Comparison of ENCODE assay signal across 18 cellular contexts in genomic region chr5:95262933-95263660, GRCh38. TPM values are rescaled to one million over a fixed set of nuclear protein-coding genes. Genes with fewer than 3 reads are reported as not detected.
DNase-seq lines count a peak whose midpoint lies in the region; TF ChIP-seq lines count a peak whose summit lies in the region.
"Had no signal": no experiment of that assay in that cellular context is flagged by ENCODE, and none has a peak within 500 bp of the region (broad histone marks: within the 10 kb centered on the region; RNA-seq: fewer than 3 reads in every experiment).

No MANE protein-coding gene starts in this region.

- TF ChIP-seq CTCF in dorsolateral prefrontal cortex (IDR thresholded peaks at IDR 0.05 in 54 of 56, conservative IDR thresholded peaks at IDR 0.05 in 2 of 56; ENCODE audit: low read depth in 1 of 56, partially characterized antibody in 56 of 56) = no peak

- H3K27me3 ChIP-seq in dorsolateral prefrontal cortex = no peaks in the 10 kb centered on the region
- H3K27me3 ChIP-seq: SJCRH30 had no signal

- no peak overlapping the region for H3K4me3 ChIP-seq in dorsolateral prefrontal cortex
- H3K4me3 ChIP-seq: GM23338, SJCRH30 had no signal

- intact Hi-C loops in dorsolateral prefrontal cortex (cut with DNase I) (no loop called here), posterior cingulate gyrus (cut with DNase I) (loop anchor here (5.0 kb wide), 1 partner anchor 296 kb away; no protein-coding TSS in a partner anchor)

- DNase-seq in SIG-M5 treated with dmso at 0.1 percent for 504 hours (lab: John Stamatoyannopoulos, UW; ENCODE audit: unreplicated experiment) (peak; percentile 39), SIG-M5 (lab: John Stamatoyannopoulos, UW) (no peak), SKM-1 treated with dmso at 0.1 percent for 144 hours (lab: John Stamatoyannopoulos, UW; ENCODE audit: unreplicated experiment) (peak; percentile 42), dorsolateral prefrontal cortex (peak in 6 of 10 donors; percentile 41 to 71 (median 59)), posterior cingulate gyrus (peak in 7 of 10 donors; percentile 41 to 88 (median 56)), COR-L47 (lab: John Stamatoyannopoulos, UW) (no peak), globus pallidus (ENCODE audit: low spot score) (no peak)
- no peak for DNase-seq in activated naive CD4-positive, alpha-beta T cell treated with Interleukin-2 at 50 U/mL for 16 hours
- DNase-seq: 8988T, C1 segment of cervical spinal cord, DMS79, KBM-7, NCI-H1092, NCI-H446, NCI-H748 treated with DMSO at 0.1 percent for 48 hours, SJCRH30 had no signal

- H3K27ac ChIP-seq in dorsolateral prefrontal cortex = peak overlapping the region in 2 of 59 donors; percentile 28 to 29
- H3K27ac ChIP-seq: SJCRH30 had no signal

RNA-seq across cellular contexts. Expression of gene MCTP1, which starts 21.8 kb away (rescaled TPM):
- total RNA-seq in dorsolateral prefrontal cortex = 100 to 1,000 TPM in 39 of 120 experiments, 10 to 100 TPM in 81; 41.4 to 146 (median 92.0) TPM
- total RNA-seq: G401 had no signal

Comparison
In these comparisons a context has a peak if more than half of its experiments do, and no peak if none do; other contexts are left out.
1. DNase-seq: peak in SIG-M5 treated with dmso at 0.1 percent for 504 hours (single experiment), SKM-1 treated with dmso at 0.1 percent for 144 hours (single experiment), dorsolateral prefrontal cortex (6 of 10) and posterior cingulate gyrus (7 of 10); none in SIG-M5 (single experiment), COR-L47 (single experiment), globus pallidus (single experiment) and activated naive CD4-positive, alpha-beta T cell treated with Interleukin-2 at 50 U/mL for 16 hours (single experiment).